22 cellular contexts compared by ENCODE assay signal in the genomic region with DNA sequence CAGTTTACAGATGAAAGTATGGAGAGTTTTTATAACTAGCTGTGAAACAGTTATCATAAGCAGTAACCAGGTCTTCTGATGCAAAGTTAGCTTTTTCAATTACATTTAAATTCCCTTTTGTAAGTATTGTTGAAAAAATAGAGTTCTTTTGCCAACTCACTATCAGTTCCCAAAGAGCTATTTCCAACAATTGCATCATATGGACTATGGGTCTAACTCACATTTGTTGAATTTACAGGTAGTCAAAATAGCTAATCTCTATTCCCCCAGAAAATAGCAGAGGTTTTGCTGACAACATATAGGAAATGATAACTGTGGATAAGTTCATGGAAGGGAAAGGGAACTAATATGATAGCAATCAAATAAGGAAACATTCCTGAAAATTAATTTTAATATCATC. TPM values are rescaled to one million over a fixed set of nuclear protein-coding genes. Genes with fewer than 3 reads are reported as not detected.
DNase-seq lines count a peak whose midpoint lies in the region; ATAC-seq, FAIRE-seq and TF ChIP-seq lines count a peak whose summit lies in the region.
"Had no signal": no experiment of that assay in that cellular context is flagged by ENCODE, and none has a peak within 500 bp of the region (broad histone marks: within the 10 kb centered on the region; RNA-seq: fewer than 3 reads in every experiment).

No MANE protein-coding gene starts in this region.

- H3K4me2 ChIP-seq in K562 (ENCODE audit: insufficient read depth, low read length) (no peak overlapping the region), HepG2 (ENCODE audit: low read depth, low read length) (no peak overlapping the region)
- H3K4me2 ChIP-seq: A549 had no signal

- ATAC-seq in K562 (no peak), HepG2 (no peak), HG02973 (IDR thresholded peaks at IDR 0.05; ENCODE audit: unreplicated experiment) (no peak)
- ATAC-seq: A549 had no signal

- TF ChIP-seq EP300 in K562 (IDR thresholded peaks at IDR 0.05; ENCODE audit: low read length) (no peak), HepG2 (IDR thresholded peaks at IDR 0.05; ENCODE audit: low read depth in 2 of 2, low read length in 2 of 2) (no peak), HepG2 (CRISPR knock-in tag; IDR thresholded peaks at IDR 0.05; ENCODE audit: borderline replicate concordance) (no peak)

- DNase-seq in MCF 10A (ENCODE audit: unreplicated experiment) (no peak), breast epithelium (ENCODE audit: low spot score in 2 of 2) (no peak), K562 (ENCODE audit: extremely low read depth in 1 of 4, low spot score in 3 of 4) (no peak), HepG2 (ENCODE audit: low spot score) (peak; percentile 5), type B pancreatic cell (ENCODE audit: extremely low spot score, unreplicated experiment) (no peak), NCI-H146 treated with DMSO at 0.1 percent for 48 hours (lab: John Stamatoyannopoulos, UW; ENCODE audit: unreplicated experiment) (no peak), superior temporal gyrus (ENCODE audit: extremely low spot score) (no peak)
- DNase-seq: COR-L47, DMS79, GOT3, NCI-H1092, NCI-H1694, NCI-H2171, NCI-H446 treated with DMSO at 0.1 percent for 48 hours, SIG-M5 had no signal

- intact Hi-C loops in MCF 10A (cut with micrococcal nuclease) = no loop called here
- intact Hi-C loops in breast epithelium (cut with DNase I; ENCODE audit: low total_unique reads) = no loop called here
- intact Hi-C loops in K562 (cut with micrococcal nuclease) = no loop called here
- intact Hi-C loops in HepG2 (cut with micrococcal nuclease; ENCODE audit: unreplicated experiment) = loop anchor here (10.0 kb wide), 1 partner anchor 315 kb away; no protein-coding TSS in a partner anchor

- H3K27ac ChIP-seq in breast epithelium = no peak overlapping the region
- no peak overlapping the region for H3K27ac ChIP-seq in K562 (ENCODE audit: extremely low read depth, low read depth, low read length)
- H3K27ac ChIP-seq in HepG2 (ENCODE audit: extremely low read length, insufficient read depth, low read length) = no peak overlapping the region
- H3K27ac ChIP-seq: A549 had no signal

- TF ChIP-seq RAD21 in K562 (CRISPR knock-in tag; conservative IDR thresholded peaks at IDR 0.05 in 1 of 2, IDR thresholded peaks at IDR 0.05 in 1 of 2) = no peak
- no peak for TF ChIP-seq RAD21 in HepG2 (CRISPR knock-in tag; IDR thresholded peaks at IDR 0.05)

- BruUV-seq in MCF 10A (replicated peaks; lab: Mats Ljungman, UMichigan) (no TSS peak), K562 (replicated peaks; lab: Mats Ljungman, UMichigan) (no TSS peak), HepG2 (replicated peaks; lab: Mats Ljungman, UMichigan) (no TSS peak)

- H3K4me1 ChIP-seq in breast epithelium = no peaks in the 10 kb centered on the region
- no peaks in the 10 kb centered on the region for H3K4me1 ChIP-seq in K562 (replicated peaks in 1 of 2; ENCODE audit: control insufficient read depth in 2 of 2, insufficient read depth in 2 of 2, low read length in 2 of 2)
- peaks cover 34% of the 10 kb centered on the region for H3K4me1 ChIP-seq in HepG2 (ENCODE audit: insufficient read depth, low read length)

- no peak for FAIRE-seq in K562 (lab: Jason Lieb, UNC)
- FAIRE-seq in HepG2 (lab: Jason Lieb, UNC) = no peak
- FAIRE-seq: A549, G401.6, GM12891 had no signal

- H3K36me3 Mint-ChIP-seq in MCF 10A (ENCODE audit: insufficient read depth, unreplicated experiment) (no peaks in the 10 kb centered on the region), type B pancreatic cell (no peaks in the 10 kb centered on the region)
- H3K36me3 Mint-ChIP-seq: CD14-positive monocyte had no signal

- H3K4me1 Mint-ChIP-seq in MCF 10A (ENCODE audit: insufficient read depth, unreplicated experiment) (peaks cover 15% of the 10 kb centered on the region), type B pancreatic cell (ENCODE audit: unreplicated experiment) (no peaks in the 10 kb centered on the region)
- H3K4me1 Mint-ChIP-seq: CD14-positive monocyte had no signal

- H3K4me3 Mint-ChIP-seq in MCF 10A (ENCODE audit: unreplicated experiment) (no peak overlapping the region), type B pancreatic cell (peak overlapping the region; percentile 71)
- H3K4me3 Mint-ChIP-seq: CD14-positive monocyte had no signal

- no peak for TF ChIP-seq POLR2A in breast epithelium (IDR thresholded peaks at IDR 0.05)
- no peak for TF ChIP-seq POLR2A in K562 (conservative IDR thresholded peaks at IDR 0.05)
- TF ChIP-seq POLR2A in HepG2 (IDR thresholded peaks at IDR 0.05; ENCODE audit: insufficient read depth in 1 of 2, low read depth in 2 of 2, low read length in 2 of 2) = no peak

- H3K9me3 ChIP-seq in breast epithelium (no peaks in the 10 kb centered on the region), K562 (replicated peaks; ENCODE audit: control insufficient read depth, insufficient read depth, low read depth, low read length) (no peaks in the 10 kb centered on the region), HepG2 (ENCODE audit: low read length) (no peaks in the 10 kb centered on the region)

- H3K27me3 ChIP-seq in breast epithelium (no peaks in the 10 kb centered on the region), K562 (ENCODE audit: control insufficient read depth in 2 of 2, insufficient read depth in 2 of 2, low read length in 2 of 2) (no peaks in the 10 kb centered on the region), HepG2 (ENCODE audit: control insufficient read depth in 1 of 2, insufficient read depth in 2 of 2, low read length in 2 of 2) (peaks cover 0 to 41% of the 10 kb centered on the region in 2 experiments; a peak in 3 of 5 replicates)

- H3K27me3 Mint-ChIP-seq in MCF 10A (ENCODE audit: insufficient read depth, unreplicated experiment) (no peaks in the 10 kb centered on the region), type B pancreatic cell (peaks cover 5% of the 10 kb centered on the region)

- POLR2A ChIA-PET in MCF 10A (lab: Yijun Ruan, JAX) = interaction anchor here (0.6 to 1.0 kb wide), 2 partner anchors 182 to 1256 kb away, joined by 3 read pairs; no protein-coding TSS in a partner anchor
- POLR2A ChIA-PET in K562 (lab: Yijun Ruan, JAX) = interaction anchor here (0.6 kb wide), 1 partner anchor 19 kb away, joined by 3 read pairs; no protein-coding TSS in a partner anchor
- POLR2A ChIA-PET in HepG2 (lab: Yijun Ruan, JAX) = interaction anchor here (1.0 kb wide), 1 partner anchor 8 kb away, joined by 3 read pairs; no protein-coding TSS in a partner anchor

- H3K4me3 ChIP-seq in breast epithelium (no peak overlapping the region), K562 (no peak overlapping the region), HepG2 (replicated peaks in 1 of 3; ENCODE audit: insufficient read depth in 1 of 3, low read depth in 2 of 3, low read length in 3 of 3) (no peak overlapping the region)
- H3K4me3 ChIP-seq: A549 had no signal

- H3K9ac ChIP-seq in K562 (ENCODE audit: insufficient read depth in 1 of 2, low read depth in 2 of 2, low read length in 2 of 2) (no peak overlapping the region), HepG2 (ENCODE audit: insufficient read depth, low read depth, low read length) (no peak overlapping the region)

- CTCF ChIA-PET in MCF 10A (lab: Yijun Ruan, JAX) = interaction anchor here (0.6 to 5.9 kb wide), 4 partner anchors 31 to 253 kb away, joined by 3 to 34 read pairs (median 5); no protein-coding TSS in a partner anchor
- CTCF ChIA-PET in K562 (lab: Yijun Ruan, JAX; ENCODE audit: low intra/inter-chr PET ratio) = no interaction called here
- CTCF ChIA-PET in HepG2 (lab: Yijun Ruan, JAX; ENCODE audit: low intra/inter-chr PET ratio, low total read pairs) = no interaction called here

- no peaks in the 10 kb centered on the region for H4K20me1 ChIP-seq in K562 (replicated peaks; ENCODE audit: control insufficient read depth, insufficient read depth, low read length)
- H4K20me1 ChIP-seq in HepG2 (ENCODE audit: insufficient read depth, low read length) = no peaks in the 10 kb centered on the region

- H3K9me3 Mint-ChIP-seq in MCF 10A (ENCODE audit: unreplicated experiment) (no peaks in the 10 kb centered on the region), type B pancreatic cell (no peaks in the 10 kb centered on the region)
- H3K9me3 Mint-ChIP-seq: CD14-positive monocyte had no signal

- in situ Hi-C loops in K562 (cut with MboI) = no loop called here
- in situ Hi-C loops in HepG2 (cut with HindIII; ENCODE audit: extremely low pct_ligation_motif_present, low pct_unique_long_range_greater_than_20kb) = no loop called here

- H3K79me2 ChIP-seq in K562 (ENCODE audit: control insufficient read depth, insufficient read depth, low read length) (no peaks in the 10 kb centered on the region), HepG2 (ENCODE audit: insufficient read depth, low read length) (no peaks in the 10 kb centered on the region)

- H3K27ac Mint-ChIP-seq in MCF 10A (ENCODE audit: low read depth, unreplicated experiment) (peak overlapping the region; percentile 53), type B pancreatic cell (no peak overlapping the region)
- H3K27ac Mint-ChIP-seq: CD14-positive monocyte had no signal

- no peak for TF ChIP-seq CTCF in MCF 10A (IDR thresholded peaks at IDR 0.05; ENCODE audit: unreplicated experiment)
- TF ChIP-seq CTCF in breast epithelium (IDR thresholded peaks at IDR 0.05) = no peak
- no peak for TF ChIP-seq CTCF in K562 (IDR thresholded peaks at IDR 0.05 in 2 of 3, conservative IDR thresholded peaks at IDR 0.05 in 1 of 3; ENCODE audit: insufficient read depth in 2 of 3, low read depth in 1 of 3, low read length in 3 of 3)
- no peak for TF ChIP-seq CTCF in HepG2 (CRISPR knock-in tag; IDR thresholded peaks at IDR 0.05)
- no peak for TF ChIP-seq CTCF in type B pancreatic cell (conservative IDR thresholded peaks at IDR 0.05)

- H2AFZ ChIP-seq in K562 (ENCODE audit: low read depth, low read length) (no peak overlapping the region), HepG2 (ENCODE audit: low read length) (no peak overlapping the region)

- H3K36me3 ChIP-seq in breast epithelium = no peaks in the 10 kb centered on the region
- H3K36me3 ChIP-seq in K562 (ENCODE audit: control insufficient read depth, insufficient read depth, low read length) = no peaks in the 10 kb centered on the region
- no peaks in the 10 kb centered on the region for H3K36me3 ChIP-seq in HepG2 (replicated peaks in 1 of 2; ENCODE audit: control insufficient read depth in 1 of 2, insufficient read depth in 2 of 2, low read length in 2 of 2)

- H3K9me1 ChIP-seq in K562 (ENCODE audit: control insufficient read depth, insufficient read depth, low read length) = no peaks in the 10 kb centered on the region

RNA-seq across cellular contexts. Expression of a gene that starts 1.4 kb away (rescaled TPM):
- total RNA-seq in MCF 10A (2022) (1.5 and 4.0 TPM in 2 replicates), breast epithelium (1 to 10 TPM in 1 of 3 donors, not detected in 2; 1.6 TPM), K562 (2014; rRNA removed) (0.45 TPM in 1 of 2 replicates, not detected in the other), K562 (2014; rRNA removed; fragmentation: Illumina TruSeq; extraction: Trizol) (0.41 and 0.62 TPM in 2 replicates), K562 (2015; rRNA removed; fragmentation: Illumina TruSeq; extraction: Trizol) (0.65 and 1.6 TPM in 2 replicates), K562 (2021) (2.2 and 2.8 TPM in 2 replicates), HepG2 (2016; rRNA removed; fragmentation: Illumina TruSeq; extraction: Trizol) (12.1 and 14.7 TPM in 2 replicates), type B pancreatic cell (ENCODE audit: low replicate concordance) (613 and 930 TPM in 2 replicates)
- total RNA-seq in K562 (2011; cell fraction: chromatin; rRNA removed; ENCODE audit: low replicate concordance) = not detected in 2 replicates
- not detected in 2 replicates for total RNA-seq in K562 (2011; cell fraction: nucleolus; rRNA removed)
- total RNA-seq in K562 (2011; cell fraction: nucleoplasm; rRNA removed) = not detected in 2 replicates
- polyA plus RNA-seq in K562 (2011; rRNA removed) (not detected in 2 replicates), K562 (2014; fragmentation: Illumina TruSeq; extraction: Trizol) (0.44 and 0.48 TPM in 2 replicates), K562 (2014; fragmentation: Nextera tagmentation; extraction: Ambion mirVana) (1 to 10 TPM in 1 of 2 experiments, under 1 TPM in 1; 0.64 to 1.4 TPM), K562 (2014; rRNA removed) (0.97 TPM in 1 of 2 replicates, not detected in the other), HepG2 (2011; rRNA removed) (17.1 and 27.5 TPM in 2 replicates)
- not detected in 2 replicates for polyA plus RNA-seq in K562 (2011; cell fraction: cytosol; rRNA removed)
- polyA plus RNA-seq in K562 (2011; cell fraction: nucleus; rRNA removed) = not detected in 2 replicates
- 0.74 and 13.1 TPM in 2 replicates for polyA plus RNA-seq in K562 (2012)
- not detected in 2 replicates for polyA minus RNA-seq in K562 (2011; rRNA and poly(A)+ RNA removed)
- not detected in 2 replicates for polyA minus RNA-seq in K562 (2011; cell fraction: cytosol; rRNA and poly(A)+ RNA removed)
- polyA minus RNA-seq in K562 (2011; cell fraction: nucleus; rRNA and poly(A)+ RNA removed) = not detected in 2 replicates
- 5.9 and 13.9 TPM in 2 replicates for total RNA-seq in HepG2 (2016; cell fraction: cytosol; rRNA removed; fragmentation: Illumina TruSeq; extraction: Trizol; ENCODE audit: low read depth)
- total RNA-seq in HepG2 (2016; cell fraction: insoluble cytoplasmic fraction; rRNA removed; fragmentation: Illumina TruSeq; extraction: Trizol) = 11.2 and 17.2 TPM in 2 replicates
- 6.5 and 7.8 TPM in 2 replicates for total RNA-seq in HepG2 (2016; cell fraction: membrane; rRNA removed; fragmentation: Illumina TruSeq; extraction: Trizol)
- 12.0 and 15.7 TPM in 2 replicates for total RNA-seq in HepG2 (2016; cell fraction: nucleus; rRNA removed; fragmentation: Illumina TruSeq; extraction: Trizol)
- 16.9 and 24.8 TPM in 2 replicates for polyA plus RNA-seq in HepG2 (2011; cell fraction: cytosol; rRNA removed)
- 1.2 and 10.2 TPM in 2 replicates for polyA plus RNA-seq in HepG2 (2011; cell fraction: nucleus; rRNA removed)
- 6.0 and 22.0 TPM in 2 replicates for polyA plus RNA-seq in HepG2 (2012)
- 5.1 and 7.9 TPM in 2 replicates for polyA plus RNA-seq in HepG2 (2016; cell fraction: cytosol; fragmentation: Illumina TruSeq; extraction: Trizol; ENCODE audit: low read depth)
- 5.7 and 6.0 TPM in 2 replicates for polyA plus RNA-seq in HepG2 (2016; cell fraction: insoluble cytoplasmic fraction; fragmentation: Illumina TruSeq; extraction: Trizol; ENCODE audit: low read depth)
- 5.1 TPM in 2 replicates for polyA plus RNA-seq in HepG2 (2016; cell fraction: membrane; fragmentation: Illumina TruSeq; extraction: Trizol; ENCODE audit: low read depth)
- 11.9 and 13.9 TPM in 2 replicates for polyA plus RNA-seq in HepG2 (2016; cell fraction: nucleus; fragmentation: Illumina TruSeq; extraction: Trizol; ENCODE audit: insufficient read depth, low read depth)
- polyA minus RNA-seq in HepG2 (2011; rRNA and poly(A)+ RNA removed; ENCODE audit: low replicate concordance) = 3.9 TPM in 1 of 2 replicates, not detected in the other
- 0.88 and 5.3 TPM in 2 replicates for polyA minus RNA-seq in HepG2 (2011; cell fraction: cytosol; rRNA and poly(A)+ RNA removed)
- 1.1 and 1.5 TPM in 2 replicates for polyA minus RNA-seq in HepG2 (2011; cell fraction: nucleus; rRNA and poly(A)+ RNA removed)
- total RNA-seq: HT1080, RPMI7951 had no signal
- polyA plus RNA-seq: CD14-positive monocyte had no signal

RNA-seq across cellular contexts. Expression of a gene that starts 47.5 kb away (rescaled TPM):
- not detected in 2 replicates for total RNA-seq in MCF 10A (2022)
- total RNA-seq in breast epithelium = under 1 TPM; under 0.01 to 0.73 (median 0.64) TPM
- not detected in 2 replicates for total RNA-seq in K562 (2011; cell fraction: chromatin; rRNA removed; ENCODE audit: low replicate concordance)
- total RNA-seq in K562 (2011; cell fraction: nucleolus; rRNA removed) = not detected in 2 replicates
- total RNA-seq in K562 (2011; cell fraction: nucleoplasm; rRNA removed) = not detected in 2 replicates
- not detected in 2 replicates for total RNA-seq in K562 (2014; rRNA removed)
- not detected in 2 replicates for total RNA-seq in K562 (2014; rRNA removed; fragmentation: Illumina TruSeq; extraction: Trizol)
- not detected in 2 replicates for total RNA-seq in K562 (2015; rRNA removed; fragmentation: Illumina TruSeq; extraction: Trizol)
- total RNA-seq in K562 (2021) = not detected in 2 replicates
- not detected in 2 replicates for polyA plus RNA-seq in K562 (2011; rRNA removed)
- not detected in 2 replicates for polyA plus RNA-seq in K562 (2011; cell fraction: cytosol; rRNA removed)
- polyA plus RNA-seq in K562 (2011; cell fraction: nucleus; rRNA removed) = not detected in 2 replicates
- polyA plus RNA-seq in K562 (2012) = not detected in 2 replicates
- not detected in 2 replicates for polyA plus RNA-seq in K562 (2014; fragmentation: Illumina TruSeq; extraction: Trizol)
- not detected for polyA plus RNA-seq in K562 (2014; fragmentation: Nextera tagmentation; extraction: Ambion mirVana)
- not detected in 2 replicates for polyA plus RNA-seq in K562 (2014; rRNA removed)
- polyA minus RNA-seq in K562 (2011; rRNA and poly(A)+ RNA removed) = not detected in 2 replicates
- not detected in 2 replicates for polyA minus RNA-seq in K562 (2011; cell fraction: cytosol; rRNA and poly(A)+ RNA removed)
- polyA minus RNA-seq in K562 (2011; cell fraction: nucleus; rRNA and poly(A)+ RNA removed) = not detected in 2 replicates
- 1.9 and 2.1 TPM in 2 replicates for total RNA-seq in HepG2 (2016; rRNA removed; fragmentation: Illumina TruSeq; extraction: Trizol)
- total RNA-seq in HepG2 (2016; cell fraction: cytosol; rRNA removed; fragmentation: Illumina TruSeq; extraction: Trizol; ENCODE audit: low read depth) = 0.18 and 0.61 TPM in 2 replicates
- total RNA-seq in HepG2 (2016; cell fraction: insoluble cytoplasmic fraction; rRNA removed; fragmentation: Illumina TruSeq; extraction: Trizol) = 1.6 and 3.4 TPM in 2 replicates
- 1.6 and 1.9 TPM in 2 replicates for total RNA-seq in HepG2 (2016; cell fraction: membrane; rRNA removed; fragmentation: Illumina TruSeq; extraction: Trizol)
- 1.6 and 1.8 TPM in 2 replicates for total RNA-seq in HepG2 (2016; cell fraction: nucleus; rRNA removed; fragmentation: Illumina TruSeq; extraction: Trizol)
- 0.04 TPM in 2 replicates for polyA plus RNA-seq in HepG2 (2011; rRNA removed)
- 0.01 and 0.03 TPM in 2 replicates for polyA plus RNA-seq in HepG2 (2011; cell fraction: cytosol; rRNA removed)
- polyA plus RNA-seq in HepG2 (2011; cell fraction: nucleus; rRNA removed) = 0.05 TPM in 1 of 2 replicates, not detected in the other
- polyA plus RNA-seq in HepG2 (2012) = 0.20 and 0.34 TPM in 2 replicates
- 0.22 and 0.36 TPM in 2 replicates for polyA plus RNA-seq in HepG2 (2016; cell fraction: cytosol; fragmentation: Illumina TruSeq; extraction: Trizol; ENCODE audit: low read depth)
- polyA plus RNA-seq in HepG2 (2016; cell fraction: insoluble cytoplasmic fraction; fragmentation: Illumina TruSeq; extraction: Trizol; ENCODE audit: low read depth) = 1.9 and 2.1 TPM in 2 replicates
- 0.56 and 0.71 TPM in 2 replicates for polyA plus RNA-seq in HepG2 (2016; cell fraction: membrane; fragmentation: Illumina TruSeq; extraction: Trizol; ENCODE audit: low read depth)
- 1.00 and 2.7 TPM in 2 replicates for polyA plus RNA-seq in HepG2 (2016; cell fraction: nucleus; fragmentation: Illumina TruSeq; extraction: Trizol; ENCODE audit: insufficient read depth, low read depth)
- polyA minus RNA-seq in HepG2 (2011; rRNA and poly(A)+ RNA removed; ENCODE audit: low replicate concordance) = not detected in 2 replicates
- 0.10 TPM in 1 of 2 replicates, not detected in the other for polyA minus RNA-seq in HepG2 (2011; cell fraction: cytosol; rRNA and poly(A)+ RNA removed)
- polyA minus RNA-seq in HepG2 (2011; cell fraction: nucleus; rRNA and poly(A)+ RNA removed) = 0.13 and 0.25 TPM in 2 replicates
- 2.7 and 13.8 TPM in 2 replicates for total RNA-seq in type B pancreatic cell (ENCODE audit: low replicate concordance)

RNA-seq across cellular contexts. Expression of a gene that starts 48.5 kb away (rescaled TPM):
- not detected in 2 replicates for total RNA-seq in MCF 10A (2022)
- total RNA-seq in breast epithelium = not detected
- total RNA-seq in K562 (2011; cell fraction: chromatin; rRNA removed; ENCODE audit: low replicate concordance) = not detected in 2 replicates
- not detected in 2 replicates for total RNA-seq in K562 (2011; cell fraction: nucleolus; rRNA removed)
- not detected in 2 replicates for total RNA-seq in K562 (2011; cell fraction: nucleoplasm; rRNA removed)
- not detected in 2 replicates for total RNA-seq in K562 (2014; rRNA removed)
- total RNA-seq in K562 (2014; rRNA removed; fragmentation: Illumina TruSeq; extraction: Trizol) = not detected in 2 replicates
- total RNA-seq in K562 (2015; rRNA removed; fragmentation: Illumina TruSeq; extraction: Trizol) = not detected in 2 replicates
- 0.35 TPM in 1 of 2 replicates, not detected in the other for total RNA-seq in K562 (2021)
- polyA plus RNA-seq in K562 (2011; rRNA removed) = not detected in 2 replicates
- not detected in 2 replicates for polyA plus RNA-seq in K562 (2011; cell fraction: cytosol; rRNA removed)
- polyA plus RNA-seq in K562 (2011; cell fraction: nucleus; rRNA removed) = not detected in 2 replicates
- polyA plus RNA-seq in K562 (2012) = not detected in 2 replicates
- not detected in 2 replicates for polyA plus RNA-seq in K562 (2014; fragmentation: Illumina TruSeq; extraction: Trizol)
- polyA plus RNA-seq in K562 (2014; fragmentation: Nextera tagmentation; extraction: Ambion mirVana) = not detected
- polyA plus RNA-seq in K562 (2014; rRNA removed) = not detected in 2 replicates
- polyA minus RNA-seq in K562 (2011; rRNA and poly(A)+ RNA removed) = not detected in 2 replicates
- not detected in 2 replicates for polyA minus RNA-seq in K562 (2011; cell fraction: cytosol; rRNA and poly(A)+ RNA removed)
- not detected in 2 replicates for polyA minus RNA-seq in K562 (2011; cell fraction: nucleus; rRNA and poly(A)+ RNA removed)
- total RNA-seq in HepG2 (2016; rRNA removed; fragmentation: Illumina TruSeq; extraction: Trizol) = not detected in 2 replicates
- total RNA-seq in HepG2 (2016; cell fraction: cytosol; rRNA removed; fragmentation: Illumina TruSeq; extraction: Trizol; ENCODE audit: low read depth) = not detected in 2 replicates
- total RNA-seq in HepG2 (2016; cell fraction: insoluble cytoplasmic fraction; rRNA removed; fragmentation: Illumina TruSeq; extraction: Trizol) = not detected in 2 replicates
- total RNA-seq in HepG2 (2016; cell fraction: membrane; rRNA removed; fragmentation: Illumina TruSeq; extraction: Trizol) = not detected in 2 replicates
- not detected in 2 replicates for total RNA-seq in HepG2 (2016; cell fraction: nucleus; rRNA removed; fragmentation: Illumina TruSeq; extraction: Trizol)
- polyA plus RNA-seq in HepG2 (2011; rRNA removed) = not detected in 2 replicates
- not detected in 2 replicates for polyA plus RNA-seq in HepG2 (2011; cell fraction: cytosol; rRNA removed)
- polyA plus RNA-seq in HepG2 (2011; cell fraction: nucleus; rRNA removed) = not detected in 2 replicates
- polyA plus RNA-seq in HepG2 (2012) = not detected in 2 replicates
- polyA plus RNA-seq in HepG2 (2016; cell fraction: cytosol; fragmentation: Illumina TruSeq; extraction: Trizol; ENCODE audit: low read depth) = not detected in 2 replicates
- polyA plus RNA-seq in HepG2 (2016; cell fraction: insoluble cytoplasmic fraction; fragmentation: Illumina TruSeq; extraction: Trizol; ENCODE audit: low read depth) = not detected in 2 replicates
- polyA plus RNA-seq in HepG2 (2016; cell fraction: membrane; fragmentation: Illumina TruSeq; extraction: Trizol; ENCODE audit: low read depth) = not detected in 2 replicates
- polyA plus RNA-seq in HepG2 (2016; cell fraction: nucleus; fragmentation: Illumina TruSeq; extraction: Trizol; ENCODE audit: insufficient read depth, low read depth) = not detected in 2 replicates
- polyA minus RNA-seq in HepG2 (2011; rRNA and poly(A)+ RNA removed; ENCODE audit: low replicate concordance) = not detected in 2 replicates
- not detected in 2 replicates for polyA minus RNA-seq in HepG2 (2011; cell fraction: cytosol; rRNA and poly(A)+ RNA removed)
- not detected in 2 replicates for polyA minus RNA-seq in HepG2 (2011; cell fraction: nucleus; rRNA and poly(A)+ RNA removed)
- total RNA-seq in type B pancreatic cell (ENCODE audit: low replicate concordance) = 1.4 TPM in 1 of 2 replicates, not detected in the other
- total RNA-seq: HT1080, RPMI7951 had no signal
- polyA plus RNA-seq: A549 had no signal

Comparison
In these comparisons a context has a peak if more than half of its experiments do, and no peak if none do; other contexts are left out.
1. RNA of a gene that starts 1.4 kb away (total RNA-seq): 613 to 930 TPM in type B pancreatic cell; 5.9 to 17.2 TPM in HepG2, 1.5 to 4.0 TPM in MCF 10A, 0.41 to 2.8 TPM in K562 and 1.6 TPM in breast epithelium; every median in the first group is over 10 times any median in the second.